10 cellular contexts compared by ENCODE assay signal in genomic region chr20:63859166-63859699, GRCh38. TPM values are rescaled to one million over a fixed set of nuclear protein-coding genes. Genes with fewer than 3 reads are reported as not detected.
DNase-seq lines count a peak whose midpoint lies in the region; ATAC-seq, FAIRE-seq and TF ChIP-seq lines count a peak whose summit lies in the region.
"Had no signal": no experiment of that assay in that cellular context is flagged by ENCODE, and none has a peak within 500 bp of the region (broad histone marks: within the 10 kb centered on the region; RNA-seq: fewer than 3 reads in every experiment).

No MANE protein-coding gene starts in this region.

- no peak for TF ChIP-seq CTCF in cardiac muscle cell (IDR thresholded peaks at IDR 0.05; ENCODE audit: low read depth, low read length)
- TF ChIP-seq CTCF in astrocyte (IDR thresholded peaks at IDR 0.05; ENCODE audit: insufficient read depth, low read depth, low read length): no peak
- TF ChIP-seq CTCF in thyroid gland (IDR thresholded peaks at IDR 0.05): no peak

- H3K4me1 ChIP-seq in cardiac muscle cell (ENCODE audit: low read depth) (peaks cover 45% of the 10 kb centered on the region), astrocyte (ENCODE audit: insufficient read depth, low read length) (peaks cover 38% of the 10 kb centered on the region), mesodermal cell (ENCODE audit: control insufficient read depth, insufficient read depth, low read length, poor library complexity, severe bottlenecking) (peaks cover 33% of the 10 kb centered on the region), thyroid gland (peaks cover 27 to 72% of the 10 kb centered on the region in 2 donors)

- peaks cover 7% of the 10 kb centered on the region for H4K20me1 ChIP-seq in astrocyte (ENCODE audit: insufficient read depth, low read length)

- H3K9ac ChIP-seq in astrocyte (ENCODE audit: low read length): peak overlapping the region; percentile 5

- H3K4me3 Mint-ChIP-seq in astrocyte (ENCODE audit: unreplicated experiment): no peak overlapping the region

- H3K9me3 ChIP-seq in cardiac muscle cell (ENCODE audit: low read depth) (no peaks in the 10 kb centered on the region), astrocyte (ENCODE audit: insufficient read depth, low read depth, low read length) (no peaks in the 10 kb centered on the region), mesodermal cell (ENCODE audit: control insufficient read depth, low read length) (no peaks in the 10 kb centered on the region), thyroid gland (no peaks in the 10 kb centered on the region)

- H3K27ac ChIP-seq in cardiac muscle cell: peak overlapping the region; percentile 92
- H3K27ac ChIP-seq in astrocyte (ENCODE audit: low read depth, low read length): no peak overlapping the region
- H3K27ac ChIP-seq in mesodermal cell (ENCODE audit: low read depth, low read length, severe bottlenecking): peak overlapping the region; percentile 85
- peak overlapping the region in 2 of 3 donors; percentile 17 to 33 for H3K27ac ChIP-seq in thyroid gland

- H3K4me1 Mint-ChIP-seq in astrocyte (ENCODE audit: low read depth, unreplicated experiment): peaks cover 11% of the 10 kb centered on the region

- H2AFZ ChIP-seq in astrocyte (ENCODE audit: low read depth, low read length): no peak overlapping the region

- FAIRE-seq in astrocyte (lab: Jason Lieb, UNC): no peak

- no peaks in the 10 kb centered on the region for H3K9me3 Mint-ChIP-seq in astrocyte (ENCODE audit: unreplicated experiment)

- H3K4me2 ChIP-seq in astrocyte (ENCODE audit: low read length): peak overlapping the region; percentile 55

- DNase-seq in cardiac muscle cell (ENCODE audit: low read depth in 1 of 2, low spot score in 1 of 2): no peak
- DNase-seq in Right ventricle myocardium superior: no peak
- DNase-seq in astrocyte (ENCODE audit: low read depth): no peak
- no peak for DNase-seq in thyroid gland
- no peak for DNase-seq in ACHN
- DNase-seq: T1000 had no signal

- H3K36me3 Mint-ChIP-seq in astrocyte (ENCODE audit: low read depth, unreplicated experiment): peaks cover 2% of the 10 kb centered on the region

- no peaks in the 10 kb centered on the region for H3K27me3 Mint-ChIP-seq in astrocyte (ENCODE audit: low read depth, unreplicated experiment)

- no peaks in the 10 kb centered on the region for H3K27me3 ChIP-seq in cardiac muscle cell
- peaks cover 4% of the 10 kb centered on the region for H3K27me3 ChIP-seq in astrocyte (ENCODE audit: insufficient read depth, low read length)
- no peaks in the 10 kb centered on the region for H3K27me3 ChIP-seq in thyroid gland

- TF ChIP-seq POLR2A in thyroid gland (IDR thresholded peaks at IDR 0.05) (no peak), GM18505 (IDR thresholded peaks at IDR 0.05; ENCODE audit: borderline replicate concordance, extremely low read depth, insufficient read depth, insufficient read length) (no peak)

- H3K36me3 ChIP-seq in cardiac muscle cell (no peaks in the 10 kb centered on the region), astrocyte (ENCODE audit: insufficient read depth, low read length) (peaks cover 2% of the 10 kb centered on the region), mesodermal cell (ENCODE audit: control insufficient read depth, insufficient read depth, low read length) (peaks cover 20% of the 10 kb centered on the region), thyroid gland (peaks cover 0 to 7% of the 10 kb centered on the region in 2 donors)

- peaks cover 11% of the 10 kb centered on the region for H3K79me2 ChIP-seq in astrocyte (ENCODE audit: insufficient read depth, low read length)

- no peak for ATAC-seq in Right ventricle myocardium superior (ENCODE audit: poor library complexity)
- ATAC-seq in GM18505 (IDR thresholded peaks at IDR 0.05; ENCODE audit: unreplicated experiment): no peak
- no peak for ATAC-seq in GM18867 (IDR thresholded peaks at IDR 0.05; ENCODE audit: unreplicated experiment)

- H3K4me3 ChIP-seq in cardiac muscle cell (no peak overlapping the region), astrocyte (ENCODE audit: insufficient read depth, low read depth, low read length) (no peak overlapping the region), mesodermal cell (ENCODE audit: extremely low read depth, insufficient read depth, low read length, poor library complexity, severe bottlenecking) (no peak overlapping the region), thyroid gland (replicated peaks in 1 of 3) (no peak overlapping the region)

- WGBS in mesodermal cell (ENCODE audit: insufficient coverage in 2 of 2), 2 experiments: 56 to 66% methylated on average over 6 to 7 of the region's 7 CpGs
- 73 to 94% methylated on average over 1 to 3 of the region's 7 CpGs for WGBS in thyroid gland, 2 donors

- intact Hi-C loops in Right ventricle myocardium superior (cut with DNase I) (no loop called here), thyroid gland (cut with DNase I) (no loop called here)

- in situ Hi-C loops in ACHN (cut with HindIII; ENCODE audit: low pct_ligation_motif_present, low pct_unique_long_range_greater_than_20kb, low sequenced_read_pairs): loop anchor here (25.0 kb wide), 1 partner anchor 272 kb away; no protein-coding TSS in a partner anchor

- H3K27ac Mint-ChIP-seq in astrocyte (ENCODE audit: unreplicated experiment): peak overlapping the region; percentile 12

RNA-seq across cellular contexts. Expression of gene ABHD16B, which starts 2.1 kb away (rescaled TPM):
- total RNA-seq in cardiac muscle cell (not detected in 2 replicates), Right ventricle myocardium superior (not detected), astrocyte (not detected in 2 replicates), thyroid gland (not detected)
- polyA plus RNA-seq in cardiac muscle cell: 3.4 and 4.6 TPM in 2 replicates
- polyA plus RNA-seq in mesodermal cell (2013, experiment 1 of 2): not detected
- polyA plus RNA-seq in mesodermal cell (2013, experiment 2 of 2): not detected
- total RNA-seq: fibroblast of villous mesenchyme had no signal

RNA-seq across cellular contexts. Expression of gene TPD52L2, which starts 5.8 kb away (rescaled TPM):
- total RNA-seq in cardiac muscle cell (103 and 105 TPM in 2 replicates), Right ventricle myocardium superior (69.0 TPM), astrocyte (145 TPM in 2 replicates), thyroid gland (10 to 100 TPM; 69.4 to 93.3 (median 89.6) TPM)
- polyA plus RNA-seq in cardiac muscle cell: 114 and 121 TPM in 2 replicates
- polyA plus RNA-seq in mesodermal cell (2013, experiment 1 of 2): 103 TPM
- polyA plus RNA-seq in mesodermal cell (2013, experiment 2 of 2): 100 TPM

RNA-seq across cellular contexts. Expression of gene ZBTB46, which starts 28.2 kb away (rescaled TPM):
- 43.1 and 53.4 TPM in 2 replicates for total RNA-seq in cardiac muscle cell
- 24.1 and 24.5 TPM in 2 replicates for polyA plus RNA-seq in cardiac muscle cell
- 13.5 TPM for total RNA-seq in Right ventricle myocardium superior
- 12.9 and 13.9 TPM in 2 replicates for total RNA-seq in astrocyte
- 18.5 TPM for polyA plus RNA-seq in mesodermal cell (2013, experiment 1 of 2)
- polyA plus RNA-seq in mesodermal cell (2013, experiment 2 of 2): 15.9 TPM
- 10 to 100 TPM; 15.9 to 39.9 (median 27.7) TPM for total RNA-seq in thyroid gland

RNA-seq across cellular contexts. Expression of gene DNAJC5, which starts 35.7 kb away (rescaled TPM):
- total RNA-seq in cardiac muscle cell: 37.7 and 45.4 TPM in 2 replicates
- polyA plus RNA-seq in cardiac muscle cell: 9.4 and 10.2 TPM in 2 replicates
- 42.3 TPM for total RNA-seq in Right ventricle myocardium superior
- 64.6 and 65.6 TPM in 2 replicates for total RNA-seq in astrocyte
- polyA plus RNA-seq in mesodermal cell (2013, experiment 1 of 2): 20.9 TPM
- 19.1 TPM for polyA plus RNA-seq in mesodermal cell (2013, experiment 2 of 2)
- 10 to 100 TPM; 38.4 to 87.4 (median 75.1) TPM for total RNA-seq in thyroid gland
